1 cellular context compared by ENCODE assay signal in the genomic region with DNA sequence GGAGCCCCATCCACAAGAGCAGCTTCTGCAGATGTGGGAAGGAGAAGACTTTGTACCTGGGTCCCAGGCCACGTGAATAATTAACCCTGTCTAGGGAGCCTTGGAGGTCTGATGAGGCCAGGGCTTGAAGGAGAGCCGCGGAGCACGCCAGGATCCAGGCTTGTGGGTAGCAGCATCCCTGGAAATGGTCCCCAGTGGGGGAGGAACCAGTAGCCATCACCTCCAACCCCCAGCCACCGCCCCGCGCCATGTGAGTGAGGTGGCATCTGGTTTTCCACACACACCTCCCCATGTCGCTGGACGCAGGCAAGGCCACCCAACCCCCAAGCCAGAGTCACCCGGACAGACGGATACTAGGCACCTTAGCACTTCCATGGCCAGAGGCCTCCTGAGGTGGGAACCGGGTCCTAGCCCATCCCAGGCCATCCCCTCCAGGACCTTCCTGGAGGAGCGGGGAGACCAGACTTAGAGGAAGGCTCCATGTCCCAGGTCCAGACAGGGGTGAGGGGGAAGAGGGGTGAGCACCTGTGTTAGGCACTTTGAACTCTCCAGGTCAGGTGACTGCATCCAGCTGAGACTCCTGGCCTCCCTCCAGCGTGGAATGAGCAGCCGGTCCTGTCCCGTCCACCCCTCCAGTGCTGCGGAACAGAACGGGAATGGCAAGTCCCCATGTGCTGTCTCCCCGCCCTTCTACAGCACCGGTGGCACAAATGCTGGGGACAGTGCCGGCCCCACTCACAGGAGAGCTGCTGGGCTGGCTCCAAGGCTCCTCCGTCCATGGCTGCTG.
TF ChIP-seq lines count a peak whose summit lies in the region.

No MANE protein-coding gene starts in this region.

TF ChIP-seq in IMR-90, 13 proteins besides CTCF, POLR2A, EP300 and RAD21:
- no peak for TF ChIP-seq NFE2L2 (IDR thresholded peaks at IDR 0.05; ENCODE audit: low read depth, low read length)
- no peak for TF ChIP-seq MAFK (IDR thresholded peaks at IDR 0.05; ENCODE audit: low read depth, low read length)
- no peak for TF ChIP-seq MXI1 (IDR thresholded peaks at IDR 0.05; ENCODE audit: borderline replicate concordance, low read depth, low read length)
- TF ChIP-seq FOS (IDR thresholded peaks at IDR 0.05; ENCODE audit: low read depth, low read length), result no peak
- TF ChIP-seq, protein P1, sequence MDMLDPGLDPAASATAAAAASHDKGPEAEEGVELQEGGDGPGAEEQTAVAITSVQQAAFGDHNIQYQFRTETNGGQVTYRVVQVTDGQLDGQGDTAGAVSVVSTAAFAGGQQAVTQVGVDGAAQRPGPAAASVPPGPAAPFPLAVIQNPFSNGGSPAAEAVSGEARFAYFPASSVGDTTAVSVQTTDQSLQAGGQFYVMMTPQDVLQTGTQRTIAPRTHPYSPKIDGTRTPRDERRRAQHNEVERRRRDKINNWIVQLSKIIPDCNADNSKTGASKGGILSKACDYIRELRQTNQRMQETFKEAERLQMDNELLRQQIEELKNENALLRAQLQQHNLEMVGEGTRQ (IDR thresholded peaks at IDR 0.05; ENCODE audit: low read depth, low read length), result no peak
- no peak for TF ChIP-seq CEBPB (IDR thresholded peaks at IDR 0.05; ENCODE audit: low read depth, low read length)
- no peak for TF ChIP-seq CHD1 (IDR thresholded peaks at IDR 0.05; ENCODE audit: low read depth, low read length)
- TF ChIP-seq SMC3 (IDR thresholded peaks at IDR 0.05; ENCODE audit: low read depth, low read length), result no peak
- TF ChIP-seq RFX5 (IDR thresholded peaks at IDR 0.05; ENCODE audit: low read depth, low read length), result no peak
- TF ChIP-seq BHLHE40 (IDR thresholded peaks at IDR 0.05; ENCODE audit: low read depth, low read length), result no peak
- TF ChIP-seq MAZ (IDR thresholded peaks at IDR 0.05; ENCODE audit: borderline replicate concordance, low read depth, low read length), result no peak
- TF ChIP-seq RCOR1 (IDR thresholded peaks at IDR 0.05; ENCODE audit: insufficient replicate concordance, low read length), result no peak
- TF ChIP-seq, protein P2, sequence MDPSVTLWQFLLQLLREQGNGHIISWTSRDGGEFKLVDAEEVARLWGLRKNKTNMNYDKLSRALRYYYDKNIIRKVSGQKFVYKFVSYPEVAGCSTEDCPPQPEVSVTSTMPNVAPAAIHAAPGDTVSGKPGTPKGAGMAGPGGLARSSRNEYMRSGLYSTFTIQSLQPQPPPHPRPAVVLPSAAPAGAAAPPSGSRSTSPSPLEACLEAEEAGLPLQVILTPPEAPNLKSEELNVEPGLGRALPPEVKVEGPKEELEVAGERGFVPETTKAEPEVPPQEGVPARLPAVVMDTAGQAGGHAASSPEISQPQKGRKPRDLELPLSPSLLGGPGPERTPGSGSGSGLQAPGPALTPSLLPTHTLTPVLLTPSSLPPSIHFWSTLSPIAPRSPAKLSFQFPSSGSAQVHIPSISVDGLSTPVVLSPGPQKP (IDR thresholded peaks at IDR 0.05; ENCODE audit: borderline replicate concordance, low read depth, low read length), result no peak
